8 cellular contexts compared by ENCODE assay signal in the genomic region with DNA sequence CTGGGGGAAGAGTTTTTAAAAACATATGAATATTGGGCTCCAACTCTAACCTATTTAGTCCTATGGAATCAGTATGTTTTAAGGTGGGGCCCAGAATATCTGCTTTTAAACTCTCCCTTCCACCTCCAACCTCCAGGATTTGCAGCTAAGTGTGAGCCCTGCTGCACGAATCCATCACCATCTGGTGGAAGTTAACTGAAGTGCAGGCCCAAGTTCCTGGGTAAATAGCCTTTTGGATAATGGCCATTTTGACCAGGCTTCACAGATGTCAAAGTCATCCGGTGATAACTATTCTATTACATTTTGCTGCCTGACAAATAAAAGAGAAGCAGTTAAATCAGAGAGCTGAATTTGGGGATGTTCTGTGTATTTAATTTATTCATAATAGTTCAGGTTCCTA. TPM values are rescaled to one million over a fixed set of nuclear protein-coding genes. Genes with fewer than 3 reads are reported as not detected.
DNase-seq lines count a peak whose midpoint lies in the region; ATAC-seq, FAIRE-seq and TF ChIP-seq lines count a peak whose summit lies in the region.

No MANE protein-coding gene starts in this region.

- no peaks in the 10 kb centered on the region for H3K4me1 Mint-ChIP-seq in activated T-cell treated with anti-CD3 and anti-CD28 coated beads, Interleukin-2, amount 50 U/mL, for 4 hours (ENCODE audit: low read depth)

- no peaks in the 10 kb centered on the region for H3K79me2 ChIP-seq in K562 (ENCODE audit: control insufficient read depth, insufficient read depth, low read length)

- H3K4me2 ChIP-seq in K562 (ENCODE audit: insufficient read depth, low read length), result no peak overlapping the region

- peak; percentile 49 to 61 for TF ChIP-seq RAD21 in K562 (CRISPR knock-in tag; conservative IDR thresholded peaks at IDR 0.05 in 1 of 2, IDR thresholded peaks at IDR 0.05 in 1 of 2)

- no peaks in the 10 kb centered on the region for H3K36me3 ChIP-seq in K562 (ENCODE audit: control insufficient read depth, insufficient read depth, low read length)

- no peak overlapping the region for H3K9ac ChIP-seq in K562 (ENCODE audit: insufficient read depth in 1 of 2, low read depth in 2 of 2, low read length in 2 of 2)

- no peak for TF ChIP-seq POLR2A in K562 (conservative IDR thresholded peaks at IDR 0.05)

- intact Hi-C loops in K562 (cut with micrococcal nuclease), result no loop called here

- in situ Hi-C loops in K562 (cut with MboI), result no loop called here

- H2AFZ ChIP-seq in K562 (ENCODE audit: low read depth, low read length), result no peak overlapping the region

- H3K4me3 Mint-ChIP-seq in activated T-cell treated with anti-CD3 and anti-CD28 coated beads, Interleukin-2, amount 50 U/mL, for 4 hours, result no peak overlapping the region

- peak; percentile 51 for DNase-seq in Daoy (ENCODE audit: low read depth)
- DNase-seq in NCI-H2196 treated with DMSO at 0.1 percent for 48 hours (lab: John Stamatoyannopoulos, UW; ENCODE audit: unreplicated experiment), result peak; percentile 38
- peak; percentile 7 to 17 (median 10) for DNase-seq in K562 (ENCODE audit: extremely low read depth in 1 of 4, low spot score in 3 of 4)
- DNase-seq in kidney glomerular epithelial cell (lab: John Stamatoyannopoulos, UW), result peak; percentile 39
- DNase-seq in mesenteric fat pad (ENCODE audit: low spot score), result no peak
- DNase-seq in activated T-cell treated with anti-CD3 and anti-CD28 coated beads, Interleukin-2, amount 50 U/mL, for 4 hours, result no peak

- no peaks in the 10 kb centered on the region for H3K9me3 Mint-ChIP-seq in activated T-cell treated with anti-CD3 and anti-CD28 coated beads, Interleukin-2, amount 50 U/mL, for 4 hours

- no peaks in the 10 kb centered on the region for H3K4me1 ChIP-seq in K562 (replicated peaks in 1 of 2; ENCODE audit: control insufficient read depth in 2 of 2, insufficient read depth in 2 of 2, low read length in 2 of 2)

- 4% methylated on average over 2 of the region's 2 CpGs for WGBS in K562 (ENCODE audit: insufficient coverage, low coverage, missing lambda C conversion rate)

- no peak overlapping the region for H3K27ac ChIP-seq in K562 (ENCODE audit: extremely low read depth, low read depth, low read length)

- H3K9me3 ChIP-seq in K562 (replicated peaks; ENCODE audit: control insufficient read depth, insufficient read depth, low read depth, low read length), result no peaks in the 10 kb centered on the region

- POLR2A ChIA-PET in K562 (lab: Yijun Ruan, JAX), result interaction anchor here (1.1 kb wide), 1 partner anchor 9 kb away, joined by 3 read pairs; no protein-coding TSS in a partner anchor

- no peaks in the 10 kb centered on the region for H3K36me3 Mint-ChIP-seq in activated T-cell treated with anti-CD3 and anti-CD28 coated beads, Interleukin-2, amount 50 U/mL, for 4 hours (ENCODE audit: insufficient read depth)

- CTCF ChIA-PET in K562 (lab: Yijun Ruan, JAX; ENCODE audit: low intra/inter-chr PET ratio), result no interaction called here

- no peak for FAIRE-seq in K562 (lab: Jason Lieb, UNC)

- H3K27me3 ChIP-seq in K562 (ENCODE audit: control insufficient read depth in 2 of 2, insufficient read depth in 2 of 2, low read length in 2 of 2), result no peaks in the 10 kb centered on the region

- peaks cover 2% of the 10 kb centered on the region for H3K27me3 Mint-ChIP-seq in activated T-cell treated with anti-CD3 and anti-CD28 coated beads, Interleukin-2, amount 50 U/mL, for 4 hours (ENCODE audit: low read depth)

- peak; percentile 9 to 37 (median 27); a peak in 2 of 6 replicates for TF ChIP-seq CTCF in K562 (IDR thresholded peaks at IDR 0.05 in 2 of 3, conservative IDR thresholded peaks at IDR 0.05 in 1 of 3; ENCODE audit: insufficient read depth in 2 of 3, low read depth in 1 of 3, low read length in 3 of 3)

- H3K9me1 ChIP-seq in K562 (ENCODE audit: control insufficient read depth, insufficient read depth, low read length), result no peaks in the 10 kb centered on the region

- no peak for TF ChIP-seq EP300 in K562 (IDR thresholded peaks at IDR 0.05; ENCODE audit: low read length)

- ATAC-seq in GM19372 (IDR thresholded peaks at IDR 0.05; ENCODE audit: low read depth, unreplicated experiment) (peak; percentile 97), HG03159 (IDR thresholded peaks at IDR 0.05; ENCODE audit: unreplicated experiment) (peak; percentile 94), K562 (no peak; the same call in 2 of the 3 replicates)
- ATAC-seq in activated T-cell treated with anti-CD3 and anti-CD28 coated beads, Interleukin-2, amount 50 U/mL, for 4 hours, result no peak

- H3K4me3 ChIP-seq in K562, result no peak overlapping the region

- BruUV-seq in K562 (replicated peaks; lab: Mats Ljungman, UMichigan), result no TSS peak

- no peaks in the 10 kb centered on the region for H4K20me1 ChIP-seq in K562 (replicated peaks; ENCODE audit: control insufficient read depth, insufficient read depth, low read length)

TF ChIP-seq in K562, 482 proteins besides CTCF, POLR2A, EP300 and RAD21 (continues in another document):
- TF ChIP-seq ETS2 (tag; IDR thresholded peaks at IDR 0.05; ENCODE audit: borderline replicate concordance, poor library complexity, severe bottlenecking) (no peak), ZFP1 (CRISPR knock-in tag; IDR thresholded peaks at IDR 0.05) (no peak), TCF7 (IDR thresholded peaks at IDR 0.05; ENCODE audit: borderline replicate concordance) (no peak), ETV1 (tag; conservative IDR thresholded peaks at IDR 0.05; ENCODE audit: low read depth) (no peak), JUNB (CRISPR knock-in tag; conservative IDR thresholded peaks at IDR 0.05) (no peak), BHLHE40 (IDR thresholded peaks at IDR 0.05; ENCODE audit: low read length) (no peak), EWSR1 (IDR thresholded peaks at IDR 0.05; ENCODE audit: borderline replicate concordance, low read depth, partially characterized antibody) (no peak), SPI1 (IDR thresholded peaks at IDR 0.05; ENCODE audit: borderline replicate concordance, low read depth, low read length) (no peak), ZNF121 (CRISPR knock-in tag; conservative IDR thresholded peaks at IDR 0.05) (no peak), ZKSCAN8 (CRISPR knock-in tag; IDR thresholded peaks at IDR 0.05) (no peak), COPS2 (conservative IDR thresholded peaks at IDR 0.05) (no peak), NFXL1 (CRISPR knock-in tag; IDR thresholded peaks at IDR 0.05) (no peak), ATF7 (IDR thresholded peaks at IDR 0.05) (no peak), CBX5 (IDR thresholded peaks at IDR 0.05; ENCODE audit: borderline replicate concordance, low read depth) (no peak)
- TF ChIP-seq, protein P1, sequence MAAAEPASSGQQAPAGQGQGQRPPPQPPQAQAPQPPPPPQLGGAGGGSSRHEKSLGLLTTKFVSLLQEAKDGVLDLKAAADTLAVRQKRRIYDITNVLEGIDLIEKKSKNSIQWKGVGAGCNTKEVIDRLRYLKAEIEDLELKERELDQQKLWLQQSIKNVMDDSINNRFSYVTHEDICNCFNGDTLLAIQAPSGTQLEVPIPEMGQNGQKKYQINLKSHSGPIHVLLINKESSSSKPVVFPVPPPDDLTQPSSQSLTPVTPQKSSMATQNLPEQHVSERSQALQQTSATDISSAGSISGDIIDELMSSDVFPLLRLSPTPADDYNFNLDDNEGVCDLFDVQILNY (CRISPR knock-in tag; IDR thresholded peaks at IDR 0.05), result no peak
- TF ChIP-seq, protein P2, sequence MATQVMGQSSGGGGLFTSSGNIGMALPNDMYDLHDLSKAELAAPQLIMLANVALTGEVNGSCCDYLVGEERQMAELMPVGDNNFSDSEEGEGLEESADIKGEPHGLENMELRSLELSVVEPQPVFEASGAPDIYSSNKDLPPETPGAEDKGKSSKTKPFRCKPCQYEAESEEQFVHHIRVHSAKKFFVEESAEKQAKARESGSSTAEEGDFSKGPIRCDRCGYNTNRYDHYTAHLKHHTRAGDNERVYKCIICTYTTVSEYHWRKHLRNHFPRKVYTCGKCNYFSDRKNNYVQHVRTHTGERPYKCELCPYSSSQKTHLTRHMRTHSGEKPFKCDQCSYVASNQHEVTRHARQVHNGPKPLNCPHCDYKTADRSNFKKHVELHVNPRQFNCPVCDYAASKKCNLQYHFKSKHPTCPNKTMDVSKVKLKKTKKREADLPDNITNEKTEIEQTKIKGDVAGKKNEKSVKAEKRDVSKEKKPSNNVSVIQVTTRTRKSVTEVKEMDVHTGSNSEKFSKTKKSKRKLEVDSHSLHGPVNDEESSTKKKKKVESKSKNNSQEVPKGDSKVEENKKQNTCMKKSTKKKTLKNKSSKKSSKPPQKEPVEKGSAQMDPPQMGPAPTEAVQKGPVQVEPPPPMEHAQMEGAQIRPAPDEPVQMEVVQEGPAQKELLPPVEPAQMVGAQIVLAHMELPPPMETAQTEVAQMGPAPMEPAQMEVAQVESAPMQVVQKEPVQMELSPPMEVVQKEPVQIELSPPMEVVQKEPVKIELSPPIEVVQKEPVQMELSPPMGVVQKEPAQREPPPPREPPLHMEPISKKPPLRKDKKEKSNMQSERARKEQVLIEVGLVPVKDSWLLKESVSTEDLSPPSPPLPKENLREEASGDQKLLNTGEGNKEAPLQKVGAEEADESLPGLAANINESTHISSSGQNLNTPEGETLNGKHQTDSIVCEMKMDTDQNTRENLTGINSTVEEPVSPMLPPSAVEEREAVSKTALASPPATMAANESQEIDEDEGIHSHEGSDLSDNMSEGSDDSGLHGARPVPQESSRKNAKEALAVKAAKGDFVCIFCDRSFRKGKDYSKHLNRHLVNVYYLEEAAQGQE (CRISPR knock-in tag; IDR thresholded peaks at IDR 0.05; ENCODE audit: low read depth), result no peak

RNA-seq across cellular contexts. Expression of gene RMST, which starts 58.1 kb away (rescaled TPM):
- not detected in 2 replicates for total RNA-seq in Daoy (2014; rRNA removed; shearing (Covaris generic))
- total RNA-seq in K562 (2011; cell fraction: chromatin; rRNA removed; ENCODE audit: low replicate concordance), result not detected in 2 replicates
- not detected in 2 replicates for total RNA-seq in K562 (2011; cell fraction: nucleolus; rRNA removed)
- not detected in 2 replicates for total RNA-seq in K562 (2011; cell fraction: nucleoplasm; rRNA removed)
- total RNA-seq in K562 (2014; rRNA removed) (not detected in 2 replicates), K562 (2014; rRNA removed; fragmentation: Illumina TruSeq; extraction: Trizol) (not detected in 2 replicates), K562 (2015; rRNA removed; fragmentation: Illumina TruSeq; extraction: Trizol) (not detected in 2 replicates), K562 (2021) (not detected in 2 replicates), mesenteric fat pad (not detected)
- polyA plus RNA-seq in K562 (2011; rRNA removed) (not detected in 2 replicates), K562 (2014; fragmentation: Illumina TruSeq; extraction: Trizol) (not detected in 2 replicates), K562 (2014; fragmentation: Nextera tagmentation; extraction: Ambion mirVana) (not detected), K562 (2014; rRNA removed) (not detected in 2 replicates)
- not detected in 2 replicates for polyA plus RNA-seq in K562 (2011; cell fraction: cytosol; rRNA removed)
- not detected in 2 replicates for polyA plus RNA-seq in K562 (2011; cell fraction: nucleus; rRNA removed)
- polyA plus RNA-seq in K562 (2012), result not detected in 2 replicates
- not detected in 2 replicates for polyA minus RNA-seq in K562 (2011; rRNA and poly(A)+ RNA removed)
- not detected in 2 replicates for polyA minus RNA-seq in K562 (2011; cell fraction: cytosol; rRNA and poly(A)+ RNA removed)
- polyA minus RNA-seq in K562 (2011; cell fraction: nucleus; rRNA and poly(A)+ RNA removed), result not detected in 2 replicates
- not detected for total RNA-seq in activated T-cell treated with anti-CD3 and anti-CD28 coated beads, Interleukin-2, amount 50 U/mL, for 4 hours

Comparison
In these comparisons a context has a peak if more than half of its experiments do, and no peak if none do; other contexts are left out.
1. DNase-seq: peak in Daoy (single experiment), NCI-H2196 treated with DMSO at 0.1 percent for 48 hours (single experiment), K562 (4 of 4) and kidney glomerular epithelial cell (single experiment); none in mesenteric fat pad (single experiment) and activated T-cell treated with anti-CD3 and anti-CD28 coated beads, Interleukin-2, amount 50 U/mL, for 4 hours (single experiment).
2. ATAC-seq: peak in GM19372 (single experiment) and HG03159 (single experiment); none in K562 (single experiment) and activated T-cell treated with anti-CD3 and anti-CD28 coated beads, Interleukin-2, amount 50 U/mL, for 4 hours (0 of 2).